In the genomic region with DNA sequence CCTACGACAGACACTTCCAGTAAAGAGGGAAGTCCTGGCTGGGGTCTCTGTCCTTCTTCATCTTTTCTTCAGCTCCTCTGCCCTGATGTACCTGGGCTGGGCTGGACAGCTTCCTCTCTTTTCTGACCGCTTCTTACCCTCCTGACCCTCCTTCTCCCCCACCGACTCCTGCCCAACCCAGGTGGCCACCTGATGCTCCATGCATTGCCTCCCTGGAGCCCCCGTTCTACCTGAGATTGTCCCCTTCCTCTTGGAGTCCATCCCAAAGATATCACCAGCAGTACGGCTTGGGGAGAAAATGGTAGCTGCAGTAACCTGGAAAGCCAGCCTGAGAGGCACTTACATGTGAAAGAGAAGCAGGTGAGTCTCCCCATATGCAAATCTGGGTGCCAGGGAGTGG, we compare ENCODE assay signal across 20 cellular contexts.
"Had no signal": no experiment of that assay in that cellular context is flagged by ENCODE, and none has a peak within 500 bp of the region (broad histone marks: within the 10 kb centered on the region; RNA-seq: fewer than 3 reads in every experiment).

No MANE protein-coding gene starts in this region.

- H3K27ac ChIP-seq: brain microvascular endothelial cell, cardiac muscle cell, KMS-11 had no signal

- H3K27me3 Mint-ChIP-seq: activated naive CD8-positive, alpha-beta T cell treated with anti-CD3 and anti-CD28 coated beads for 36 hours had no signal

- H3K27ac Mint-ChIP-seq: activated CD8-positive, alpha-beta T cell treated with anti-CD3 and anti-CD28 coated beads, Interleukin-2, amount 10 ng/mL, durations not matched to agents 7 days and 5 days; activated naive CD8-positive, alpha-beta T cell treated with anti-CD3 and anti-CD28 coated beads for 36 hours; T-helper 17 cell; WTC11 had no signal

- H3K9me3 Mint-ChIP-seq: activated naive CD8-positive, alpha-beta T cell treated with anti-CD3 and anti-CD28 coated beads for 36 hours had no signal

- DNase-seq: activated CD4-positive, alpha-beta T cell treated with anti-CD3 and anti-CD28 coated beads for 48 hours; activated CD4-positive, alpha-beta T cell treated with anti-CD3 and anti-CD28 coated beads, Interleukin-2, amount 50 U/mL, for 4 hours; activated CD4-positive, CD25-positive, alpha-beta regulatory T cell treated with anti-CD3 and anti-CD28 coated beads, Interleukin-2, amount 50 U/mL, for 72 hours; activated CD8-positive, alpha-beta memory T cell treated with anti-CD3 and anti-CD28 coated beads, Interleukin-2, amount 50 U/mL, for 48 hours; activated CD8-positive, alpha-beta T cell treated with anti-CD3 and anti-CD28 coated beads, Interleukin-2, amount 10 ng/mL, durations not matched to agents 7 days and 5 days; activated naive CD4-positive, alpha-beta T cell treated with Interleukin-2 at 50 U/mL for 16 hours; activated naive CD8-positive, alpha-beta T cell treated with anti-CD3 and anti-CD28 coated beads for 36 hours; activated T-cell treated with anti-CD3 and anti-CD28 coated beads, Interleukin-2, amount 50 U/mL, for 1 hour; brain microvascular endothelial cell; NCI-H1092; NCI-H1694; NCI-H2029; NCI-H510A treated with DMSO at 0.1 percent for 48 hours; PC-3; SHP77 treated with DMSO at 0.1 percent for 48 hours; T-helper 17 cell; T-helper 9 cell had no signal

- H3K4me1 Mint-ChIP-seq: activated naive CD8-positive, alpha-beta T cell treated with anti-CD3 and anti-CD28 coated beads for 36 hours; T-helper 17 cell had no signal

- H3K36me3 Mint-ChIP-seq: activated naive CD8-positive, alpha-beta T cell treated with anti-CD3 and anti-CD28 coated beads for 36 hours had no signal

- H3K4me2 ChIP-seq: KMS-11 had no signal

- H3K27me3 ChIP-seq: brain microvascular endothelial cell, cardiac muscle cell had no signal

- H3K36me3 ChIP-seq: brain microvascular endothelial cell, cardiac muscle cell had no signal

- H3K4me3 ChIP-seq: cardiac muscle cell had no signal

- H3K9ac ChIP-seq: KMS-11 had no signal

- H3K4me3 Mint-ChIP-seq: activated CD8-positive, alpha-beta T cell treated with anti-CD3 and anti-CD28 coated beads, Interleukin-2, amount 10 ng/mL, durations not matched to agents 7 days and 5 days; activated naive CD8-positive, alpha-beta T cell treated with anti-CD3 and anti-CD28 coated beads for 36 hours; T-helper 17 cell; WTC11 had no signal
